33 cellular contexts compared by ENCODE assay signal in the genomic region with DNA sequence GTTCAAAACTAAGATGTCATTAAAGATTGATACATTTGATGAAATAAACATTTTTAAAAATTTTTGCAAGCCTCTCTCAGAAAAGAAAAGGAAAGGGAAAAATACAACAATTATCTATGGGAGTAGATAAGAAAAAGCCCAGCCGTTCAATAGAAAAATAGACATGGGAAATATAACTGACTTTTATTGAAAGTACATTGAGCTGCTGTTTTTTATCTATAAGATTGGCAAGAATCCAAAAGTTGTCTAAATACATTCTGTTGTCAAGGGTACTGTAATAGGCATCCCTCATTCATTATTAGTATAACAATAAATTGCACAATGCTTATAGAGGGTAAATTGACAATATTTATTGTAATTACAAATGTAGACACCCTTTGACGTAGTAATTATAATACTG. TPM values are rescaled to one million over a fixed set of nuclear protein-coding genes. Genes with fewer than 3 reads are reported as not detected.
"Had no signal": no experiment of that assay in that cellular context is flagged by ENCODE, and none has a peak within 500 bp of the region (broad histone marks: within the 10 kb centered on the region; RNA-seq: fewer than 3 reads in every experiment).

No MANE protein-coding gene starts in this region.

- H3K79me2 ChIP-seq: hepatocyte had no signal

- H3K27me3 Mint-ChIP-seq: activated CD4-positive, alpha-beta T cell treated with anti-CD3 and anti-CD28 coated beads, Interleukin-2, amount 10 ng/mL, durations not matched to agents 7 days and 5 days had no signal

- H3K4me3 Mint-ChIP-seq: activated CD4-positive, alpha-beta T cell treated with anti-CD3 and anti-CD28 coated beads, Interleukin-2, amount 10 ng/mL, durations not matched to agents 7 days and 5 days; activated CD8-positive, alpha-beta T cell treated with anti-CD3 and anti-CD28 coated beads for 36 hours; activated naive CD8-positive, alpha-beta T cell; activated T-cell treated with anti-CD3 and anti-CD28 coated beads, Interleukin-2, amount 50 U/mL, for 4 hours; activated T-helper 17 cell treated with anti-CD3 and anti-CD28 coated beads, Interleukin-2, amount 50 U/mL, for 72 hours; central memory CD8-positive, alpha-beta T cell; effector memory CD8-positive, alpha-beta T cell; T-helper 2 cell treated with Interferon-gamma antibody and Interleukin-4, amounts not matched to agents 5 μg/mL and 100 μg/mL, for 36 hours had no signal

- H3K27ac Mint-ChIP-seq: activated CD4-positive, alpha-beta T cell treated with anti-CD3 and anti-CD28 coated beads, Interleukin-2, amount 10 ng/mL, durations not matched to agents 7 days and 5 days; activated CD8-positive, alpha-beta T cell treated with anti-CD3 and anti-CD28 coated beads for 36 hours; activated naive CD8-positive, alpha-beta T cell; activated T-helper 17 cell treated with anti-CD3 and anti-CD28 coated beads, Interleukin-2, amount 50 U/mL, for 72 hours; effector memory CD8-positive, alpha-beta T cell; T-helper 2 cell treated with Interferon-gamma antibody and Interleukin-4, amounts not matched to agents 5 μg/mL and 100 μg/mL, for 36 hours had no signal

- H3K4me1 Mint-ChIP-seq: activated CD4-positive, alpha-beta T cell treated with anti-CD3 and anti-CD28 coated beads, Interleukin-2, amount 10 ng/mL, durations not matched to agents 7 days and 5 days; activated T-helper 17 cell treated with anti-CD3 and anti-CD28 coated beads, Interleukin-2, amount 50 U/mL, for 72 hours; central memory CD8-positive, alpha-beta T cell had no signal

- H2AFZ ChIP-seq: hepatocyte had no signal

- H3K27ac ChIP-seq: brain microvascular endothelial cell, esophagus muscularis mucosa, gastroesophageal sphincter, heart right ventricle, hepatocyte had no signal

- H3K4me3 ChIP-seq: esophagus muscularis mucosa, gastroesophageal sphincter, heart right ventricle, hepatocyte had no signal

- DNase-seq: activated CD4-positive, alpha-beta T cell treated with anti-CD3 and anti-CD28 coated beads for 4 hours; activated CD4-positive, alpha-beta T cell treated with anti-CD3 and anti-CD28 coated beads, Interleukin-2, amount 10 ng/mL, durations not matched to agents 7 days and 5 days; activated CD4-positive, alpha-beta T cell treated with anti-CD3 and anti-CD28 coated beads, Interleukin-2, amount 50 U/mL, for 4 hours; activated CD4-positive, CD25-positive, alpha-beta regulatory T cell; activated CD4-positive, CD25-positive, alpha-beta regulatory T cell treated with anti-CD3 and anti-CD28 coated beads, Interleukin-2, amount 50 U/mL, for 72 hours; activated CD8-positive, alpha-beta memory T cell treated with anti-CD3 and anti-CD28 coated beads for 24 hours; activated CD8-positive, alpha-beta T cell treated with anti-CD3 and anti-CD28 coated beads for 36 hours; activated effector memory CD4-positive, alpha-beta T cell treated with Interleukin-2 at 50 U/mL for 16 hours; activated gamma-delta T cell treated with Interleukin-2 at 50 U/mL for 16 hours; activated naive CD4-positive, alpha-beta T cell treated with anti-CD3 and anti-CD28 coated beads, Interleukin-2, amount 50 U/mL, for 16 hours; activated naive CD4-positive, alpha-beta T cell treated with Interleukin-2 at 50 U/mL for 16 hours; activated T-cell treated with anti-CD3 and anti-CD28 coated beads, Interleukin-2, amount 50 U/mL, for 4 hours; amniotic stem cell; anterior cingulate cortex; brain microvascular endothelial cell; cortex of kidney; dermis blood vessel endothelial cell; effector CD4-positive, alpha-beta T cell; effector memory CD8-positive, alpha-beta T cell; erythroblast; foreskin melanocyte; heart right ventricle; T1000 had no signal

- H3K4me2 ChIP-seq: hepatocyte had no signal

- H3K36me3 Mint-ChIP-seq: activated naive CD8-positive, alpha-beta T cell had no signal

- ATAC-seq: activated CD8-positive, alpha-beta T cell treated with anti-CD3 and anti-CD28 coated beads for 36 hours; activated T-cell treated with anti-CD3 and anti-CD28 coated beads, Interleukin-2, amount 50 U/mL, for 4 hours; activated T-helper 17 cell treated with anti-CD3 and anti-CD28 coated beads, Interleukin-2, amount 50 U/mL, for 72 hours; effector memory CD8-positive, alpha-beta T cell; gastroesophageal sphincter; heart right ventricle had no signal

- H3K27me3 ChIP-seq: brain microvascular endothelial cell, hepatocyte had no signal

- H3K36me3 ChIP-seq: brain microvascular endothelial cell, esophagus muscularis mucosa, gastroesophageal sphincter, heart right ventricle had no signal

- H3K4me1 ChIP-seq: esophagus muscularis mucosa, gastroesophageal sphincter, heart right ventricle had no signal

RNA-seq across cellular contexts. Expression of a gene that starts 38.4 kb away (rescaled TPM):
- total RNA-seq: activated CD4-positive, alpha-beta T cell treated with anti-CD3 and anti-CD28 coated beads, Interleukin-2, amount 10 ng/mL, durations not matched to agents 7 days and 5 days; activated CD8-positive, alpha-beta T cell treated with anti-CD3 and anti-CD28 coated beads for 36 hours; activated T-cell treated with anti-CD3 and anti-CD28 coated beads, Interleukin-2, amount 50 U/mL, for 4 hours; activated T-helper 17 cell treated with anti-CD3 and anti-CD28 coated beads, Interleukin-2, amount 50 U/mL, for 72 hours; astrocyte; bronchial epithelial cell; dermis blood vessel endothelial cell; glomerular endothelial cell had no signal
- polyA plus RNA-seq: hepatocyte had no signal
